Comparison of ENCODE assay signal across 31 cellular contexts in genomic region chr5:168903082-168903481, GRCh38.
"Had no signal": no experiment of that assay in that cellular context is flagged by ENCODE, and none has a peak within 500 bp of the region (broad histone marks: within the 10 kb centered on the region; RNA-seq: fewer than 3 reads in every experiment).

No MANE protein-coding gene starts in this region.

- DNase-seq: activated effector memory CD4-positive, alpha-beta T cell treated with anti-CD3 and anti-CD28 coated beads, Interleukin-2, amount 50 U/mL, for 16 hours; activated effector memory CD4-positive, alpha-beta T cell treated with Interleukin-2 at 50 U/mL for 16 hours; activated gamma-delta T cell; activated gamma-delta T cell treated with Interleukin-2 at 50 U/mL for 16 hours; activated naive CD4-positive, alpha-beta T cell; activated naive CD4-positive, alpha-beta T cell treated with anti-CD3 and anti-CD28 coated beads for 36 hours; activated naive CD4-positive, alpha-beta T cell treated with anti-CD3 and anti-CD28 coated beads, Interleukin-2, amount 10 ng/mL, durations not matched to agents 7 days and 5 days; activated naive CD4-positive, alpha-beta T cell treated with anti-CD3 and anti-CD28 coated beads, Interleukin-2, amount 50 U/mL, for 16 hours; activated naive CD4-positive, alpha-beta T cell treated with Interleukin-2 at 50 U/mL for 16 hours; activated naive CD8-positive, alpha-beta T cell treated with anti-CD3 and anti-CD28 coated beads for 36 hours; activated naive CD8-positive, alpha-beta T cell treated with anti-CD3 and anti-CD28 coated beads, Interleukin-2, amount 10 ng/mL, durations not matched to agents 7 days and 5 days; activated naive CD8-positive, alpha-beta T cell treated with anti-CD3 and anti-CD28 coated beads, Interleukin-2, amount 50 U/mL, for 24 hours; activated T-cell treated with anti-CD3 and anti-CD28 coated beads, Interleukin-2, amount 50 U/mL, for 1 hour; activated T-cell treated with anti-CD3 and anti-CD28 coated beads, Interleukin-2, amount 50 U/mL, for 24 hours; activated T-cell treated with anti-CD3 and anti-CD28 coated beads, Interleukin-2, amount 50 U/mL, for 4 hours; activated T-cell treated with anti-CD3 and anti-CD28 coated beads, Interleukin-2, amount 50 U/mL, for 48 hours; activated T-cell treated with anti-CD3 and anti-CD28 coated beads, Interleukin-2, amount 50 U/mL, for 72 hours; adrenal gland; amniotic stem cell; amygdala; anterior cingulate cortex; aorta; body of pancreas; brain microvascular endothelial cell; central memory CD4-positive, alpha-beta T cell; cerebellar nuclear complex had no signal

- H3K36me3 ChIP-seq: adrenal gland, ascending aorta, brain microvascular endothelial cell, breast epithelium, cardiac muscle cell had no signal

- H3K4me1 ChIP-seq: adrenal gland, ascending aorta, body of pancreas, breast epithelium had no signal

- H3K27ac ChIP-seq: adrenal gland, ascending aorta, body of pancreas, brain microvascular endothelial cell, breast epithelium, cardiac muscle cell had no signal

- H3K4me3 ChIP-seq: adrenal gland, ascending aorta, body of pancreas, breast epithelium, cardiac muscle cell had no signal

- H3K27me3 ChIP-seq: adrenal gland, ascending aorta, body of pancreas, brain microvascular endothelial cell, breast epithelium, cardiac muscle cell had no signal

- ATAC-seq: activated naive CD4-positive, alpha-beta T cell treated with anti-CD3 and anti-CD28 coated beads, Interleukin-2, amount 50 U/mL, for 72 hours; activated naive CD8-positive, alpha-beta T cell treated with anti-CD3 and anti-CD28 coated beads, Interleukin-2, amount 50 U/mL, for 24 hours; activated T-cell treated with anti-CD3 and anti-CD28 coated beads, Interleukin-2, amount 50 U/mL, for 4 hours; activated T-cell treated with anti-CD3 and anti-CD28 coated beads, Interleukin-2, amount 50 U/mL, for 72 hours; activated T-helper 17 cell treated with anti-CD3 and anti-CD28 coated beads, Interleukin-2, amount 50 U/mL, for 72 hours; body of pancreas had no signal

- H3K9me3 ChIP-seq: adrenal gland, ascending aorta, body of pancreas, breast epithelium had no signal
